ENCODE assay signal across 20 cellular contexts in the genomic region with DNA sequence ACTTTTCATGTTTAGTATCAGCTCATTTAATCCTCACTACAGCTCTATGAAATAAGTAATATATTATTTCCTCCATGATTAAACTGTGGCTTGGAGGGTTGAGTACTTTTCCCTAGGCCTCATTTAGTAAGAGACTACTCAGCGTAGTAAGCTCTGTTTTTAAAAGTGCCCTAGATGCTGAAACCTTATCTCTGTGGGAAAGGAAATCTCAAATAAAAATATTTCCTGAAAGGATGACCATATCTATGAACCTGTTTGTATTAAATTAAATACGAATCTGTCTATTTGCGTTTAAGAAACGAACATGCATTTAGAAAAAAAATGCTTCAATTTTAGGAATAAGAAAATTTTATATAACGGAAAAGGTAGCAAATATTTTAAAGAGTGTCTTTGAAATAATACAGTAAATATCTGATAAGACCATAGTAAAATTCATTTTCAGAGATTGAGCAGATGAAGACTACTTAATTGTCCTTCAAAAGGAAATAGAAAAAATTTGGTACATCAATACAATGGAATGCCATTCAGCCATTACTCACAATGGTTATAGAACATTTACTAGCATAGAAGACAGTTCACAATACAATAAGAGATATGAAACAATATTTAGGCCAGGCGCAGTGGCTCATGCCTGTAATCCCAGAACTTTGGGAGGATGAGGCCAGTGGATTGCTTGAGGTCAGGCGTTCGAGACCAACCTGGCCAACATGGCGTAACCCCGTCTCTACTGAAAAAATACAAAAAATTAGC. TPM values are rescaled to one million over a fixed set of nuclear protein-coding genes. Genes with fewer than 3 reads are reported as not detected.
DNase-seq lines count a peak whose midpoint lies in the region; ATAC-seq and TF ChIP-seq lines count a peak whose summit lies in the region.
"Had no signal": no experiment of that assay in that cellular context is flagged by ENCODE, and none has a peak within 500 bp of the region (broad histone marks: within the 10 kb centered on the region; RNA-seq: fewer than 3 reads in every experiment).

No MANE protein-coding gene starts in this region.

- intact Hi-C loops in aorta (cut with DNase I) (no loop called here), adrenal gland (cut with DNase I) (loop anchor here in 1 of 2 donors (10.0 kb wide), 1 partner anchor 54 kb away; a partner anchor contains a TSS), ascending aorta (cut with DNase I) (loop anchor here (5.0 kb wide), 1 partner anchor 96 kb away; no protein-coding TSS in a partner anchor)

- H3K36me3 ChIP-seq in aorta (ENCODE audit: control insufficient read depth in 1 of 2, insufficient read depth in 2 of 2, low read length in 1 of 2), result peaks cover 0 to 2% of the 10 kb centered on the region in 2 donors
- H3K36me3 ChIP-seq in adrenal gland (replicated peaks in 1 of 2), result peaks cover 4 to 16% of the 10 kb centered on the region in 2 donors
- H3K36me3 ChIP-seq in ascending aorta, result peaks cover 5 to 21% of the 10 kb centered on the region in 2 donors
- H3K36me3 ChIP-seq: BE2C had no signal

- no peak overlapping the region for H3K4me3 ChIP-seq in fibroblast of pulmonary artery (replicated peaks; ENCODE audit: low read depth, low read length)
- H3K4me3 ChIP-seq in aorta (ENCODE audit: low read length in 2 of 2), result no peak overlapping the region
- no peak overlapping the region for H3K4me3 ChIP-seq in adrenal gland
- H3K4me3 ChIP-seq in ascending aorta, result no peak overlapping the region
- H3K4me3 ChIP-seq: GM23338 had no signal

- TF ChIP-seq CTCF in HFFc6 (IDR thresholded peaks at IDR 0.05) (no peak), fibroblast of pulmonary artery (IDR thresholded peaks at IDR 0.05; ENCODE audit: low read length, missing control alignments) (no peak), adrenal gland (IDR thresholded peaks at IDR 0.05) (no peak), ascending aorta (IDR thresholded peaks at IDR 0.05) (no peak)

- H3K4me3 Mint-ChIP-seq in HFFc6, result no peak overlapping the region
- H3K4me3 Mint-ChIP-seq: CD4-positive, CD25-positive, alpha-beta regulatory T cell; CD8-positive, alpha-beta memory T cell; GM23338 had no signal

- peaks cover 0 to 3% of the 10 kb centered on the region in 2 donors for H3K4me1 ChIP-seq in aorta (ENCODE audit: control insufficient read depth in 1 of 2, insufficient read depth in 2 of 2, low read length in 2 of 2)
- H3K4me1 ChIP-seq in adrenal gland (replicated peaks in 1 of 2), result peaks cover 22% of the 10 kb centered on the region in 2 donors
- H3K4me1 ChIP-seq in ascending aorta, result peaks cover 0 to 8% of the 10 kb centered on the region in 2 donors
- H3K4me1 ChIP-seq: BE2C had no signal

- peaks cover 31% of the 10 kb centered on the region for H3K36me3 Mint-ChIP-seq in HFFc6 (ENCODE audit: low read depth)

- H3K27ac ChIP-seq in aorta (ENCODE audit: low read depth in 1 of 2, low read length in 2 of 2) (no peak overlapping the region), adrenal gland (no peak overlapping the region), ascending aorta (no peak overlapping the region)
- H3K27ac ChIP-seq: HL-60 had no signal

- ATAC-seq in aorta (ENCODE audit: low FRiP score), result no peak
- ATAC-seq: GM23338 had no signal

- peaks cover 54% of the 10 kb centered on the region for H3K4me1 Mint-ChIP-seq in HFFc6 (ENCODE audit: low read depth)
- H3K4me1 Mint-ChIP-seq: CD8-positive, alpha-beta memory T cell had no signal

- no peaks in the 10 kb centered on the region for H3K27me3 Mint-ChIP-seq in HFFc6 (ENCODE audit: insufficient read depth)
- H3K27me3 Mint-ChIP-seq: CD4-positive, CD25-positive, alpha-beta regulatory T cell; CD8-positive, alpha-beta memory T cell had no signal

- H3K9me3 ChIP-seq in aorta (ENCODE audit: control insufficient read depth, low read length), result no peaks in the 10 kb centered on the region
- H3K9me3 ChIP-seq in adrenal gland (replicated peaks in 1 of 3), result no peaks in the 10 kb centered on the region
- H3K9me3 ChIP-seq in ascending aorta, result no peaks in the 10 kb centered on the region
- H3K9me3 ChIP-seq: BE2C had no signal

- 88 to 90% methylated on average over 10 of the region's 10 CpGs for WGBS in aorta, 2 donors
- 90 to 95% (median 94%) methylated on average over 10 of the region's 10 CpGs for WGBS in adrenal gland, 4 donors

- TF ChIP-seq POLR2A in adrenal gland (IDR thresholded peaks at IDR 0.05), result no peak

- DNase-seq in ELR (ENCODE audit: low read depth) (peak; percentile 47), HFFc6 (peak; percentile 9), fibroblast of pulmonary artery (ENCODE audit: low read depth) (peak; percentile 28), pulmonary artery endothelial cell (ENCODE audit: low read depth, low spot score) (peak; percentile 47), globus pallidus (ENCODE audit: low spot score) (no peak), aorta (no peak), adrenal gland (no peak), ascending aorta (ENCODE audit: low spot score in 2 of 2) (no peak)
- DNase-seq: ACHN; BE2C; C1 segment of cervical spinal cord; CD4-positive, CD25-positive, alpha-beta regulatory T cell; CD8-positive, alpha-beta memory T cell; COR-L47; DMS 273 treated with DMSO at 0.1 percent for 48 hours; DMS53; DND-41; HCEC 1CT had no signal

- no peaks in the 10 kb centered on the region for H3K9me3 Mint-ChIP-seq in HFFc6
- H3K9me3 Mint-ChIP-seq: CD4-positive, CD25-positive, alpha-beta regulatory T cell; CD8-positive, alpha-beta memory T cell; GM23338 had no signal

- H3K27me3 ChIP-seq in aorta (ENCODE audit: control insufficient read depth in 1 of 2, insufficient read depth in 2 of 2, low read length in 1 of 2) (no peaks in the 10 kb centered on the region), adrenal gland (no peaks in the 10 kb centered on the region), ascending aorta (no peaks in the 10 kb centered on the region)
- H3K27me3 ChIP-seq: BE2C had no signal

- H3K27ac Mint-ChIP-seq in HFFc6, result peak overlapping the region; percentile 31; the same call in 1 of the 2 replicates
- H3K27ac Mint-ChIP-seq: GM23338 had no signal

RNA-seq across cellular contexts. Expression of a gene that starts 56.2 kb away (rescaled TPM):
- 10 to 100 TPM; 44.5 to 53.0 (median 49.3) TPM for total RNA-seq in HFFc6 (2021; fragmentation: NEBNext Ultra II Directional; extraction: Animal tissue kit (Norgen Biotek cat#: 25700))
- total RNA-seq in pulmonary artery endothelial cell (52.4 and 69.4 TPM in 2 replicates), aorta (10 to 100 TPM; 46.1 to 84.1 TPM), adrenal gland (100 to 1,000 TPM in 1 of 8 donors, 10 to 100 TPM in 7; 29.5 to 118 (median 46.2) TPM), ascending aorta (48.5 TPM)
- polyA plus RNA-seq in aorta (10 to 100 TPM in 1 of 2 donors, 1 to 10 TPM in 1; 5.1 to 12.0 TPM), adrenal gland (10 to 100 TPM in 2 of 3 donors, 1 to 10 TPM in 1; 9.1 to 24.2 (median 11.2) TPM)

Comparison
In these comparisons a context has a peak if more than half of its experiments do, and no peak if none do; other contexts are left out.
1. DNase-seq: peak in ELR (single experiment), HFFc6 (single experiment), fibroblast of pulmonary artery (single experiment) and pulmonary artery endothelial cell (single experiment); none in globus pallidus (single experiment), aorta (0 of 2), adrenal gland (0 of 7) and ascending aorta (0 of 2).